28 cellular contexts compared by ENCODE assay signal in the genomic region with DNA sequence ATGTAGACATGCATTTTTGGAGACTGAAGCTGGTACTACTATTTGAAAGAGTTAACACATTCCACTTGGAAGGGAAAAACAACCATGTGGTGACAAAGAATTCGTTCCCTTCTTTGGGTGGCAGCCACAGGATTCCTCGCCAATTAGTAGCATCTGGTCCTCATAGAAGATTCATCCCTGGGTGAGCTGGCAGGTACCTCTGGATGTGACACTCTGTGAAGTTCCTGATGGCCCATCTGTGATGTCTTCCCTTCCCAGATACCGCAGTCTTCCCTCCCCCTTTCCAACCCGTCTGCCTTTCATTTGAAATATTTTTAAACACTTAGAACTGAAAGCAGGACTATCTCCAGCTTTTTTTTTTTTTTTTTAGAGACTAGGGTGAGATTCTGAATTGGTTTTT.
"Had no signal": no experiment of that assay in that cellular context is flagged by ENCODE, and none has a peak within 500 bp of the region (broad histone marks: within the 10 kb centered on the region; RNA-seq: fewer than 3 reads in every experiment).

No MANE protein-coding gene starts in this region.

- H2AFZ ChIP-seq: hepatocyte, parathyroid adenoma had no signal

- H3K9me3 ChIP-seq: gastroesophageal sphincter, uterus had no signal

- H3K27me3 Mint-ChIP-seq: activated CD4-positive, alpha-beta memory T cell treated with anti-CD3 and anti-CD28 coated beads for 36 hours; activated naive CD4-positive, alpha-beta T cell treated with anti-CD3 and anti-CD28 coated beads, Interleukin-2, amount 10 ng/mL, durations not matched to agents 7 days and 5 days; activated naive CD8-positive, alpha-beta T cell treated with anti-CD3 and anti-CD28 coated beads, Interleukin-2, amount 10 ng/mL, durations not matched to agents 7 days and 5 days; activated T-cell treated with anti-CD3 and anti-CD28 coated beads, Interleukin-2, amount 50 U/mL, for 24 hours; dendritic cell treated with granulocyte-macrophage colony-stimulating factor and Interleukin-4, amounts not matched to agents 40 ng/mL and 50 ng/mL, for 4 days; stimulated activated naive CD8-positive, alpha-beta T cell treated with anti-CD3 and anti-CD28 coated beads, Interleukin-15, Interleukin-2, amounts not matched to agents 100 ng/mL and 50 ng/mL, for 24 hours; T-helper 17 cell had no signal

- H3K27ac Mint-ChIP-seq: activated CD4-positive, alpha-beta memory T cell treated with anti-CD3 and anti-CD28 coated beads for 36 hours; activated naive CD4-positive, alpha-beta T cell treated with anti-CD3 and anti-CD28 coated beads, Interleukin-2, amount 10 ng/mL, durations not matched to agents 7 days and 5 days; activated naive CD8-positive, alpha-beta T cell treated with anti-CD3 and anti-CD28 coated beads, Interleukin-2, amount 10 ng/mL, durations not matched to agents 7 days and 5 days; activated T-cell treated with anti-CD3 and anti-CD28 coated beads, Interleukin-2, amount 50 U/mL, for 24 hours; dendritic cell treated with granulocyte-macrophage colony-stimulating factor and Interleukin-4, amounts not matched to agents 40 ng/mL and 50 ng/mL, for 4 days; naive thymus-derived CD8-positive, alpha-beta T cell; stimulated activated naive CD8-positive, alpha-beta T cell treated with anti-CD3 and anti-CD28 coated beads, Interleukin-15, Interleukin-2, amounts not matched to agents 100 ng/mL and 50 ng/mL, for 24 hours; T-helper 17 cell; type B pancreatic cell had no signal

- H3K4me1 Mint-ChIP-seq: activated naive CD4-positive, alpha-beta T cell treated with anti-CD3 and anti-CD28 coated beads, Interleukin-2, amount 10 ng/mL, durations not matched to agents 7 days and 5 days; activated naive CD8-positive, alpha-beta T cell treated with anti-CD3 and anti-CD28 coated beads, Interleukin-2, amount 10 ng/mL, durations not matched to agents 7 days and 5 days; naive thymus-derived CD8-positive, alpha-beta T cell; neural crest cell; T-helper 17 cell had no signal

- H3K4me3 ChIP-seq: gastroesophageal sphincter, hepatocyte, spleen, uterus had no signal

- H3K36me3 Mint-ChIP-seq: activated CD4-positive, alpha-beta memory T cell treated with anti-CD3 and anti-CD28 coated beads for 36 hours; activated naive CD4-positive, alpha-beta T cell treated with anti-CD3 and anti-CD28 coated beads, Interleukin-2, amount 10 ng/mL, durations not matched to agents 7 days and 5 days; activated naive CD8-positive, alpha-beta T cell treated with anti-CD3 and anti-CD28 coated beads, Interleukin-2, amount 10 ng/mL, durations not matched to agents 7 days and 5 days; type B pancreatic cell had no signal

- DNase-seq: activated CD4-positive, alpha-beta memory T cell treated with anti-CD3 and anti-CD28 coated beads for 36 hours; activated CD4-positive, alpha-beta T cell treated with anti-CD3 and anti-CD28 coated beads for 48 hours; activated CD8-positive, alpha-beta memory T cell treated with anti-CD3 and anti-CD28 coated beads, Interleukin-2, amount 50 U/mL, for 4 hours; activated gamma-delta T cell; activated naive CD4-positive, alpha-beta T cell treated with anti-CD3 and anti-CD28 coated beads, Interleukin-2, amount 10 ng/mL, durations not matched to agents 7 days and 5 days; activated naive CD8-positive, alpha-beta T cell treated with anti-CD3 and anti-CD28 coated beads, Interleukin-2, amount 10 ng/mL, durations not matched to agents 7 days and 5 days; activated T-cell treated with anti-CD3 and anti-CD28 coated beads, Interleukin-2, amount 50 U/mL, for 24 hours; amniotic stem cell; effector CD4-positive, alpha-beta T cell; erythroblast; left colon; mammary epithelial cell; midbrain; naive thymus-derived CD8-positive, alpha-beta T cell; nucleus accumbens; right cardiac atrium; spleen; T-helper 17 cell; T1000; uterus; WERI-Rb-1 had no signal

- H3K4me1 ChIP-seq: parathyroid adenoma, spleen, uterus had no signal

- H3K27me3 ChIP-seq: gastroesophageal sphincter, hepatocyte, spleen, uterus had no signal

- H3K4me3 Mint-ChIP-seq: activated CD4-positive, alpha-beta memory T cell treated with anti-CD3 and anti-CD28 coated beads for 36 hours; activated naive CD4-positive, alpha-beta T cell treated with anti-CD3 and anti-CD28 coated beads, Interleukin-2, amount 10 ng/mL, durations not matched to agents 7 days and 5 days; activated naive CD8-positive, alpha-beta T cell treated with anti-CD3 and anti-CD28 coated beads, Interleukin-2, amount 10 ng/mL, durations not matched to agents 7 days and 5 days; activated T-cell treated with anti-CD3 and anti-CD28 coated beads, Interleukin-2, amount 50 U/mL, for 24 hours; dendritic cell treated with granulocyte-macrophage colony-stimulating factor and Interleukin-4, amounts not matched to agents 40 ng/mL and 50 ng/mL, for 4 days; naive thymus-derived CD8-positive, alpha-beta T cell; neural crest cell; stimulated activated naive CD8-positive, alpha-beta T cell treated with anti-CD3 and anti-CD28 coated beads, Interleukin-15, Interleukin-2, amounts not matched to agents 100 ng/mL and 50 ng/mL, for 24 hours; T-helper 17 cell; type B pancreatic cell had no signal

- H3K9ac ChIP-seq: parathyroid adenoma had no signal

- H3K27ac ChIP-seq: hepatocyte, parathyroid adenoma, spleen, uterus, WERI-Rb-1 had no signal

- H3K4me2 ChIP-seq: hepatocyte had no signal

- H3K36me3 ChIP-seq: gastroesophageal sphincter, spleen, uterus, WERI-Rb-1 had no signal
